ENCODE assay signal across 8 cellular contexts in the genomic region with DNA sequence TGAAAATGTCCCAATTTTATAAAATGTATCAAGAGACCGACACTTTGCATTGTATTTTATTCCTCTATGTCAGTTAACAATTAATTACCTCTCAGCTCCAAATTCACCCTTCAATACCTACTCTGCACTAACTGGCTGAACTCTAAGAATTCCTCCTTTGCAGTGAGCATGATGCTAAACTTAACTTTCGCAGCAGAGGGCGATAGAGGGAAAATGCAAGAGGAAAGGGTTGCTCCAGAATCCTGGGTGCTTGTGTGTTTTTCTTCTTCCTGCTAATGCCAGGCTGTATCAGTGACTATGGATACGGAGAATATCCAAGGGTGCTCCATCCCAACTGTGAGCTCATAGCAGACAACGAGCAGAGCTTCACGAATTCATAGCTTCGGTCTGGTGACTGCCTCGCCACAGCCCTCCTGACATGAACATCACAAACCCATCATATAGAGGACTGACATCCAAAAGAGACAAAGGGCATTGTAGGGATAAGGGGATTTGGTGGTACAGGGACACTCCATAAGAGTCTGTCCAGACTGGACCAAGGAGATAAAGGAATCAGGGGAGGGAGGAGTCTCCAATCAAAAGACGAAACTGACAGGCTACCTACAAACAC.
DNase-seq lines count a peak whose midpoint lies in the region; ATAC-seq, FAIRE-seq and TF ChIP-seq lines count a peak whose summit lies in the region.

No MANE protein-coding gene starts in this region.

- intact Hi-C loops in activated CD4-positive, alpha-beta T cell treated with anti-CD3 and anti-CD28 coated beads for 36 hours (cut with DNase I, micrococcal nuclease): loop anchor here (2.0 to 5.0 kb wide), 2 partner anchors 118 to 120 kb away; no protein-coding TSS in a partner anchor
- intact Hi-C loops in activated T-helper 2 cell treated with anti-CD3 and anti-CD28 coated beads, Interferon-gamma antibody, Interleukin-2, Interleukin-4, amounts not matched to agents 10 μg/mL and 5 μg/mL and 100 μg/mL, durations not matched to agents 14 hours and 24 hours and 36 hours (cut with micrococcal nuclease): loop anchor here (10.0 kb wide), 1 partner anchor 122 kb away; no protein-coding TSS in a partner anchor
- intact Hi-C loops in left colon (cut with DNase I, micrococcal nuclease): no loop called here

- TF ChIP-seq POLR2A in NB4 (IDR thresholded peaks at IDR 0.05; ENCODE audit: extremely low read depth, insufficient read length): no peak

- DNase-seq in activated CD4-positive, alpha-beta T cell treated with anti-CD3 and anti-CD28 coated beads for 36 hours: peak; percentile 56
- DNase-seq in activated CD4-positive, alpha-beta T cell treated with anti-CD3 and anti-CD28 coated beads for 1 hour: no peak
- DNase-seq in NB4 (ENCODE audit: low read depth) (peak; percentile 47), left colon (peak in 1 of 2 donors; percentile 39), NCI-H526 treated with DMSO at 0.1 percent for 48 hours (lab: John Stamatoyannopoulos, UW) (no peak), urothelium cell line (ENCODE audit: low spot score) (no peak)
- DNase-seq in activated T-helper 2 cell treated with anti-CD3 and anti-CD28 coated beads, Interferon-gamma antibody, Interleukin-2, Interleukin-4, amounts not matched to agents 10 μg/mL and 5 μg/mL and 100 μg/mL, durations not matched to agents 14 hours and 24 hours and 36 hours (ENCODE audit: low spot score): peak; percentile 12

- peaks cover 6% of the 10 kb centered on the region for H3K36me3 Mint-ChIP-seq in activated CD4-positive, alpha-beta T cell treated with anti-CD3 and anti-CD28 coated beads for 36 hours (ENCODE audit: low read depth)
- no peaks in the 10 kb centered on the region for H3K36me3 Mint-ChIP-seq in activated T-helper 2 cell treated with anti-CD3 and anti-CD28 coated beads, Interferon-gamma antibody, Interleukin-2, Interleukin-4, amounts not matched to agents 10 μg/mL and 5 μg/mL and 100 μg/mL, durations not matched to agents 14 hours and 24 hours and 36 hours (ENCODE audit: low read depth)

- CTCF ChIA-PET in activated CD4-positive, alpha-beta T cell treated with anti-CD3 and anti-CD28 coated beads for 36 hours (lab: Charles Lee): interaction anchor here (2.0 kb wide), 1 partner anchor 30 kb away, joined by 6 read pairs; no protein-coding TSS in a partner anchor

- no peaks in the 10 kb centered on the region for H3K4me1 Mint-ChIP-seq in activated CD4-positive, alpha-beta T cell treated with anti-CD3 and anti-CD28 coated beads for 36 hours
- no peaks in the 10 kb centered on the region for H3K4me1 Mint-ChIP-seq in activated T-helper 2 cell treated with anti-CD3 and anti-CD28 coated beads, Interferon-gamma antibody, Interleukin-2, Interleukin-4, amounts not matched to agents 10 μg/mL and 5 μg/mL and 100 μg/mL, durations not matched to agents 14 hours and 24 hours and 36 hours (ENCODE audit: low read depth)

- H3K4me3 Mint-ChIP-seq in activated CD4-positive, alpha-beta T cell treated with anti-CD3 and anti-CD28 coated beads for 36 hours: no peak overlapping the region
- H3K4me3 Mint-ChIP-seq in activated T-helper 2 cell treated with anti-CD3 and anti-CD28 coated beads, Interferon-gamma antibody, Interleukin-2, Interleukin-4, amounts not matched to agents 10 μg/mL and 5 μg/mL and 100 μg/mL, durations not matched to agents 14 hours and 24 hours and 36 hours (ENCODE audit: low read depth): no peak overlapping the region

- H3K27ac Mint-ChIP-seq in activated CD4-positive, alpha-beta T cell treated with anti-CD3 and anti-CD28 coated beads for 36 hours: no peak overlapping the region
- H3K27ac Mint-ChIP-seq in activated T-helper 2 cell treated with anti-CD3 and anti-CD28 coated beads, Interferon-gamma antibody, Interleukin-2, Interleukin-4, amounts not matched to agents 10 μg/mL and 5 μg/mL and 100 μg/mL, durations not matched to agents 14 hours and 24 hours and 36 hours: no peak overlapping the region

- no peak for FAIRE-seq in urothelium cell line (lab: Jason Lieb, UNC)

- H3K4me3 ChIP-seq in NB4 (ENCODE audit: low read depth, low read length): no peak overlapping the region

- H3K27me3 Mint-ChIP-seq in activated CD4-positive, alpha-beta T cell treated with anti-CD3 and anti-CD28 coated beads for 36 hours: no peaks in the 10 kb centered on the region
- no peaks in the 10 kb centered on the region for H3K27me3 Mint-ChIP-seq in activated T-helper 2 cell treated with anti-CD3 and anti-CD28 coated beads, Interferon-gamma antibody, Interleukin-2, Interleukin-4, amounts not matched to agents 10 μg/mL and 5 μg/mL and 100 μg/mL, durations not matched to agents 14 hours and 24 hours and 36 hours (ENCODE audit: low read depth)

- TF ChIP-seq CTCF in NB4 (IDR thresholded peaks at IDR 0.05; ENCODE audit: low read depth, low read length): peak; percentile 41

- POLR2A ChIA-PET in activated CD4-positive, alpha-beta T cell treated with anti-CD3 and anti-CD28 coated beads for 36 hours (lab: Charles Lee): no interaction called here

- ATAC-seq in activated CD4-positive, alpha-beta T cell treated with anti-CD3 and anti-CD28 coated beads for 36 hours: peak; percentile 47
- ATAC-seq in left colon: peak; percentile 80
- no peak for ATAC-seq in GM19328 (IDR thresholded peaks at IDR 0.05; ENCODE audit: unreplicated experiment)

- no peaks in the 10 kb centered on the region for H3K9me3 Mint-ChIP-seq in activated CD4-positive, alpha-beta T cell treated with anti-CD3 and anti-CD28 coated beads for 36 hours (ENCODE audit: low read depth)
- H3K9me3 Mint-ChIP-seq in activated T-helper 2 cell treated with anti-CD3 and anti-CD28 coated beads, Interferon-gamma antibody, Interleukin-2, Interleukin-4, amounts not matched to agents 10 μg/mL and 5 μg/mL and 100 μg/mL, durations not matched to agents 14 hours and 24 hours and 36 hours: no peaks in the 10 kb centered on the region

Comparison
In these comparisons a context has a peak if more than half of its experiments do, and no peak if none do; other contexts are left out.
1. DNase-seq: peak in activated CD4-positive, alpha-beta T cell treated with anti-CD3 and anti-CD28 coated beads for 36 hours (single experiment), NB4 (single experiment) and activated T-helper 2 cell treated with anti-CD3 and anti-CD28 coated beads, Interferon-gamma antibody, Interleukin-2, Interleukin-4, amounts not matched to agents 10 μg/mL and 5 μg/mL and 100 μg/mL, durations not matched to agents 14 hours and 24 hours and 36 hours (single experiment); none in activated CD4-positive, alpha-beta T cell treated with anti-CD3 and anti-CD28 coated beads for 1 hour (single experiment), NCI-H526 treated with DMSO at 0.1 percent for 48 hours (single experiment) and urothelium cell line (single experiment).
2. intact Hi-C loops: an anchor here in activated CD4-positive, alpha-beta T cell treated with anti-CD3 and anti-CD28 coated beads for 36 hours (2.0 to 5.0 kb wide) and activated T-helper 2 cell treated with anti-CD3 and anti-CD28 coated beads, Interferon-gamma antibody, Interleukin-2, Interleukin-4, amounts not matched to agents 10 μg/mL and 5 μg/mL and 100 μg/mL, durations not matched to agents 14 hours and 24 hours and 36 hours (10.0 kb wide); none called in left colon.